ENCODE assay signal across 8 cellular contexts in genomic region chr7:29806131-29806792, GRCh38. TPM values are rescaled to one million over a fixed set of nuclear protein-coding genes. Genes with fewer than 3 reads are reported as not detected.
DNase-seq lines count a peak whose midpoint lies in the region; ATAC-seq, FAIRE-seq and TF ChIP-seq lines count a peak whose summit lies in the region.

A gene with protein sequence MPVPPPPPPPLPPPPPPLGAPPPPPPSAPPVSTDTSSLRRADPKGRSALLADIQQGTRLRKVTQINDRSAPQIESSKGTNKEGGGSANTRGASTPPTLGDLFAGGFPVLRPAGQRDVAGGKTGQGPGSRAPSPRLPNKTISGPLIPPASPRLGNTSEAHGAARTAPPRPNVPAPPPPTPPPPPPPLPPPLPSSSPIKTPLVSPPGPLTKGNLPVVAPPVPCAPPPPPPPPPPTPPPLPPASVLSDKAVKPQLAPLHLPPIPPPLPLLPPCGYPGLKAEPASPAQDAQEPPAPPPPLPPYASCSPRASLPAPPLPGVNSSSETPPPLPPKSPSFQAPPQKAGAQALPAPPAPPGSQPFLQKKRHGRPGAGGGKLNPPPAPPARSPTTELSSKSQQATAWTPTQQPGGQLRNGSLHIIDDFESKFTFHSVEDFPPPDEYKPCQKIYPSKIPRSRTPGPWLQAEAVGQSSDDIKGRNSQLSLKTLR (plus strand): TSS chr7:29806508. CDS start chr7:29834725, 28,217 bp downstream.

- intact Hi-C loops in activated naive CD4-positive, alpha-beta T cell treated with anti-CD3 and anti-CD28 coated beads for 36 hours (cut with micrococcal nuclease): no loop called here
- intact Hi-C loops in body of pancreas (cut with DNase I): no loop called here
- intact Hi-C loops in kidney (cut with DNase I): no loop called here

- FAIRE-seq in kidney (lab: Jason Lieb, UNC): no peak

- H3K9ac ChIP-seq in kidney (ENCODE audit: low read length in 2 of 2): peak within 1 kb of the TSS in 1 of 2 donors; percentile 35

- peaks cover 6% of the 10 kb centered on the region for H3K4me1 Mint-ChIP-seq in activated naive CD4-positive, alpha-beta T cell treated with anti-CD3 and anti-CD28 coated beads for 36 hours (ENCODE audit: low read depth)
- no peaks in the 10 kb centered on the region for H3K4me1 Mint-ChIP-seq in stimulated activated memory B cell treated with anti-CD40 and anti-IgM and Interleukin-4, amounts not matched to agents 10 μg/mL and 1 μg/mL and 100 μg/mL, for 72 hours

- no peaks in the 10 kb centered on the region for H3K36me3 Mint-ChIP-seq in activated naive CD4-positive, alpha-beta T cell treated with anti-CD3 and anti-CD28 coated beads for 36 hours (ENCODE audit: low read depth)
- H3K36me3 Mint-ChIP-seq in stimulated activated memory B cell treated with anti-CD40 and anti-IgM and Interleukin-4, amounts not matched to agents 10 μg/mL and 1 μg/mL and 100 μg/mL, for 72 hours: no peaks in the 10 kb centered on the region

- H3K27ac ChIP-seq in body of pancreas (peak within 1 kb of the TSS in 3 of 4 donors; percentile 55 to 79 (median 73)), kidney (ENCODE audit: low read depth in 2 of 2, low read length in 2 of 2) (no peak within 1 kb of the TSS)

- H3K4me3 Mint-ChIP-seq in activated naive CD4-positive, alpha-beta T cell treated with anti-CD3 and anti-CD28 coated beads for 36 hours: peak within 1 kb of the TSS; percentile 15
- peak within 1 kb of the TSS; percentile 30 for H3K4me3 Mint-ChIP-seq in stimulated activated memory B cell treated with anti-CD40 and anti-IgM and Interleukin-4, amounts not matched to agents 10 μg/mL and 1 μg/mL and 100 μg/mL, for 72 hours

- H3K4me3 ChIP-seq in body of pancreas (peak within 1 kb of the TSS; percentile 19 to 43), kidney (ENCODE audit: low read length in 2 of 2) (peak within 1 kb of the TSS; percentile 57 to 63)

- no peaks in the 10 kb centered on the region for H3K36me3 ChIP-seq in body of pancreas (replicated peaks in 1 of 2; ENCODE audit: insufficient read depth in 1 of 2, low read depth in 2 of 2)
- no peaks in the 10 kb centered on the region for H3K36me3 ChIP-seq in kidney (ENCODE audit: control insufficient read depth in 1 of 2, insufficient read depth in 2 of 2, low read length in 2 of 2)

- WGBS in body of pancreas, 2 donors: 3 to 16% methylated on average over 5 to 64 of the region's 77 CpGs

- ATAC-seq in body of pancreas (peak; percentile 80), GM19328 (IDR thresholded peaks at IDR 0.05; ENCODE audit: unreplicated experiment) (no peak)
- ATAC-seq in stimulated activated memory B cell treated with anti-CD40 and anti-IgM and Interleukin-4, amounts not matched to agents 10 μg/mL and 1 μg/mL and 100 μg/mL, for 72 hours: peak; percentile 46

- TF ChIP-seq POLR2A in body of pancreas (IDR thresholded peaks at IDR 0.05): no peak

- DNase-seq in activated naive CD4-positive, alpha-beta T cell treated with anti-CD3 and anti-CD28 coated beads for 36 hours: no peak
- no peak for DNase-seq in activated naive CD4-positive, alpha-beta T cell treated with Interleukin-2 at 50 U/mL for 16 hours
- DNase-seq in body of pancreas (peak; percentile 40 to 69 (median 54)), kidney (peak; percentile 77), NCI-H526 treated with DMSO at 0.1 percent for 48 hours (lab: John Stamatoyannopoulos, UW) (no peak)
- DNase-seq in stimulated activated naive CD4-positive, alpha-beta T cell treated with Interleukin-2 at 50 U/mL for 16 hours (lab: John Stamatoyannopoulos, UW): no peak

- H3K27me3 ChIP-seq in body of pancreas: no peaks in the 10 kb centered on the region

- H3K9me3 ChIP-seq in body of pancreas: no peaks in the 10 kb centered on the region
- H3K9me3 ChIP-seq in kidney (ENCODE audit: control insufficient read depth in 1 of 2, low read length in 2 of 2): no peaks in the 10 kb centered on the region

- H3K27ac Mint-ChIP-seq in activated naive CD4-positive, alpha-beta T cell treated with anti-CD3 and anti-CD28 coated beads for 36 hours: no peak within 1 kb of the TSS
- H3K27ac Mint-ChIP-seq in stimulated activated memory B cell treated with anti-CD40 and anti-IgM and Interleukin-4, amounts not matched to agents 10 μg/mL and 1 μg/mL and 100 μg/mL, for 72 hours: no peak within 1 kb of the TSS

- CTCF ChIA-PET in activated naive CD4-positive, alpha-beta T cell treated with anti-CD3 and anti-CD28 coated beads for 36 hours (lab: Charles Lee): interaction anchor here (0.6 to 0.9 kb wide), 3 partner anchors 114 to 167 kb away, joined by 3 read pairs; no protein-coding TSS in a partner anchor

- H3K27me3 Mint-ChIP-seq in activated naive CD4-positive, alpha-beta T cell treated with anti-CD3 and anti-CD28 coated beads for 36 hours (ENCODE audit: low read depth): peaks cover 71% of the 10 kb centered on the region
- H3K27me3 Mint-ChIP-seq in stimulated activated memory B cell treated with anti-CD40 and anti-IgM and Interleukin-4, amounts not matched to agents 10 μg/mL and 1 μg/mL and 100 μg/mL, for 72 hours: peaks cover 86% of the 10 kb centered on the region

- no peaks in the 10 kb centered on the region for H3K9me3 Mint-ChIP-seq in activated naive CD4-positive, alpha-beta T cell treated with anti-CD3 and anti-CD28 coated beads for 36 hours
- no peaks in the 10 kb centered on the region for H3K9me3 Mint-ChIP-seq in stimulated activated memory B cell treated with anti-CD40 and anti-IgM and Interleukin-4, amounts not matched to agents 10 μg/mL and 1 μg/mL and 100 μg/mL, for 72 hours

- H3K4me1 ChIP-seq in body of pancreas (peaks cover 13% of the 10 kb centered on the region), kidney (ENCODE audit: control insufficient read depth in 1 of 2, insufficient read depth in 1 of 2, low read depth in 1 of 2, low read length in 2 of 2) (peaks cover 0 to 7% of the 10 kb centered on the region in 2 donors)

- TF ChIP-seq CTCF in body of pancreas (IDR thresholded peaks at IDR 0.05): peak in 3 of 7 experiments; percentile 4 to 22 (median 12)
- TF ChIP-seq CTCF in kidney (IDR thresholded peaks at IDR 0.05; ENCODE audit: borderline replicate concordance, extremely low read depth, insufficient read depth): no peak

RNA-seq across cellular contexts. Expression of the gene that starts here (rescaled TPM):
- total RNA-seq in activated naive CD4-positive, alpha-beta T cell treated with anti-CD3 and anti-CD28 coated beads for 36 hours: not detected
- total RNA-seq in body of pancreas (1 to 10 TPM in 1 of 2 donors, under 1 TPM in 1; 0.33 to 1.0 TPM), kidney (4.5 TPM)
- 3.8 TPM for polyA plus RNA-seq in kidney (ENCODE audit: insufficient read depth, low read depth, low replicate concordance)

Comparison
In these comparisons a context has a peak if more than half of its experiments do, and no peak if none do; other contexts are left out.
1. DNase-seq: peak in body of pancreas (4 of 4) and kidney (single experiment); none in activated naive CD4-positive, alpha-beta T cell treated with anti-CD3 and anti-CD28 coated beads for 36 hours (single experiment), activated naive CD4-positive, alpha-beta T cell treated with Interleukin-2 at 50 U/mL for 16 hours (single experiment), NCI-H526 treated with DMSO at 0.1 percent for 48 hours (single experiment) and stimulated activated naive CD4-positive, alpha-beta T cell treated with Interleukin-2 at 50 U/mL for 16 hours (single experiment).
2. H3K27ac ChIP-seq: peak in body of pancreas (3 of 4); none in kidney (0 of 2).